Comparison of ENCODE assay signal across 5 cellular contexts in the genomic region with DNA sequence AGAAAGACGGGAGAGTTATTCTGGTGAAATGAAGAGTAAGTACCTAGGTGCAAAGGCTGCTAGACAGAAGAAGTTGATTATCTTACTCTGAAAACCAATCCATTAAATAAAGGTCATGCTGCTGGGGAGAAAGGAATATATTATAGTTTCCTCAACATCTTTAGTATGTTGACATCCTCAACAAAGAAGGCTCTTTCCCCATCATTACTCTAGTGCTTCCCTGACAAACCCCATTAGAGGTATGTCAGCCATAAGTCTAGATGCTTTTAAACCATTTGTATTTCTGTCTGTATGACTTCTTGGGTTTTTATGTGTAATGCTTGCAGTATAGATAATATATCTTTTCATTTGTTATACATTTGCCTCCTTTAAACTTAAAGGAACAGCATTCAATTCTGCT.
"Had no signal": no experiment of that assay in that cellular context is flagged by ENCODE, and none has a peak within 500 bp of the region (broad histone marks: within the 10 kb centered on the region; RNA-seq: fewer than 3 reads in every experiment).

No MANE protein-coding gene starts in this region.

- H3K9ac ChIP-seq: GM23248 had no signal

- H3K27ac ChIP-seq: GM23248, HL-60 had no signal

- DNase-seq: GM23248, H9, HCEC 1CT, KBM-7 had no signal

- H3K4me3 ChIP-seq: GM23248 had no signal

- H2AFZ ChIP-seq: GM23248 had no signal
